Comparison of ENCODE assay signal across 16 cellular contexts in genomic region chr10:29140151-29140550, GRCh38.
"Had no signal": no experiment of that assay in that cellular context is flagged by ENCODE, and none has a peak within 500 bp of the region (broad histone marks: within the 10 kb centered on the region; RNA-seq: fewer than 3 reads in every experiment).

No MANE protein-coding gene starts in this region.

- H3K9me3 Mint-ChIP-seq: activated CD4-positive, alpha-beta memory T cell treated with anti-CD3 and anti-CD28 coated beads, Interleukin-2, amount 10 ng/mL, durations not matched to agents 7 days and 5 days had no signal

- H3K27ac Mint-ChIP-seq: activated CD4-positive, alpha-beta memory T cell treated with anti-CD3 and anti-CD28 coated beads, Interleukin-2, amount 10 ng/mL, durations not matched to agents 7 days and 5 days; activated CD4-positive, alpha-beta T cell treated with anti-CD3 and anti-CD28 coated beads for 36 hours; activated naive CD8-positive, alpha-beta T cell; stimulated activated memory B cell treated with anti-CD40 and anti-IgM and Interleukin-4, amounts not matched to agents 10 μg/mL and 1 μg/mL and 100 μg/mL, for 72 hours had no signal

- H3K36me3 ChIP-seq: esophagus muscularis mucosa, tibial nerve had no signal

- H3K9me3 ChIP-seq: esophagus muscularis mucosa, tibial nerve had no signal

- DNase-seq: activated CD4-positive, alpha-beta memory T cell treated with anti-CD3 and anti-CD28 coated beads, Interleukin-2, amount 10 ng/mL, durations not matched to agents 7 days and 5 days; activated CD4-positive, alpha-beta T cell treated with anti-CD3 and anti-CD28 coated beads for 36 hours; activated gamma-delta T cell; activated T-cell treated with anti-CD3 and anti-CD28 coated beads, Interleukin-2, amount 50 U/mL, for 48 hours; amygdala; dermis blood vessel endothelial cell; head of caudate nucleus; mesenchymal stem cell; right cardiac atrium; small intestine; T-helper 9 cell had no signal

- ATAC-seq: activated CD4-positive, alpha-beta T cell treated with anti-CD3 and anti-CD28 coated beads for 36 hours; right cardiac atrium; stimulated activated memory B cell treated with anti-CD40 and anti-IgM and Interleukin-4, amounts not matched to agents 10 μg/mL and 1 μg/mL and 100 μg/mL, for 72 hours had no signal

- H3K4me3 Mint-ChIP-seq: activated CD4-positive, alpha-beta memory T cell treated with anti-CD3 and anti-CD28 coated beads, Interleukin-2, amount 10 ng/mL, durations not matched to agents 7 days and 5 days; activated CD4-positive, alpha-beta T cell treated with anti-CD3 and anti-CD28 coated beads for 36 hours; activated naive CD8-positive, alpha-beta T cell; stimulated activated memory B cell treated with anti-CD40 and anti-IgM and Interleukin-4, amounts not matched to agents 10 μg/mL and 1 μg/mL and 100 μg/mL, for 72 hours had no signal

- H3K27me3 ChIP-seq: tibial nerve had no signal

- H3K4me3 ChIP-seq: esophagus muscularis mucosa, tibial nerve had no signal

- H3K27ac ChIP-seq: esophagus muscularis mucosa, VCaP had no signal

- H3K4me1 Mint-ChIP-seq: activated CD4-positive, alpha-beta memory T cell treated with anti-CD3 and anti-CD28 coated beads, Interleukin-2, amount 10 ng/mL, durations not matched to agents 7 days and 5 days; activated CD4-positive, alpha-beta T cell treated with anti-CD3 and anti-CD28 coated beads for 36 hours; stimulated activated memory B cell treated with anti-CD40 and anti-IgM and Interleukin-4, amounts not matched to agents 10 μg/mL and 1 μg/mL and 100 μg/mL, for 72 hours had no signal

- H3K4me1 ChIP-seq: esophagus muscularis mucosa had no signal

- H3K36me3 Mint-ChIP-seq: activated naive CD8-positive, alpha-beta T cell; stimulated activated memory B cell treated with anti-CD40 and anti-IgM and Interleukin-4, amounts not matched to agents 10 μg/mL and 1 μg/mL and 100 μg/mL, for 72 hours had no signal
